22 cellular contexts compared by ENCODE assay signal in genomic region chr6:85362652-85363310, GRCh38.
DNase-seq lines count a peak whose midpoint lies in the region; ATAC-seq and TF ChIP-seq lines count a peak whose summit lies in the region.
"Had no signal": no experiment of that assay in that cellular context is flagged by ENCODE, and none has a peak within 500 bp of the region (broad histone marks: within the 10 kb centered on the region; RNA-seq: fewer than 3 reads in every experiment).

No MANE protein-coding gene starts in this region.

- in situ Hi-C loops in astrocyte of the spinal cord (cut with HindIII; ENCODE audit: low sequenced_read_pairs), result no loop called here

- no peak overlapping the region for H3K4me3 ChIP-seq in AG09309 (ENCODE audit: control insufficient read depth, low read depth, low read length)
- no peak overlapping the region for H3K4me3 ChIP-seq in astrocyte of the spinal cord (ENCODE audit: low read depth, low read length)
- H3K4me3 ChIP-seq in foreskin fibroblast (ENCODE audit: low read depth in 1 of 2, low read length in 2 of 2), result no peak overlapping the region
- H3K4me3 ChIP-seq in colonic mucosa, result no peak overlapping the region
- H3K4me3 ChIP-seq: suprapubic skin had no signal

- no peak for ATAC-seq in activated CD8-positive, alpha-beta memory T cell treated with anti-CD3 and anti-CD28 coated beads, Interleukin-2, amount 10 ng/mL, durations not matched to agents 7 days and 5 days
- ATAC-seq: activated T-cell treated with anti-CD3 and anti-CD28 coated beads, Interleukin-2, amount 50 U/mL, for 4 hours; right cardiac atrium had no signal

- H3K9me3 ChIP-seq in colonic mucosa, result no peaks in the 10 kb centered on the region
- H3K9me3 ChIP-seq: suprapubic skin had no signal

- no peak for TF ChIP-seq CTCF in AG09309 (IDR thresholded peaks at IDR 0.05; ENCODE audit: control insufficient read depth, insufficient read depth, low read depth, low read length, missing control alignments)
- TF ChIP-seq CTCF in HFFc6 (IDR thresholded peaks at IDR 0.05), result no peak
- no peak for TF ChIP-seq CTCF in astrocyte of the spinal cord (IDR thresholded peaks at IDR 0.05; ENCODE audit: low read depth, low read length)
- TF ChIP-seq CTCF in foreskin fibroblast (IDR thresholded peaks at IDR 0.05; ENCODE audit: low read depth, low read length), result no peak
- no peak for TF ChIP-seq CTCF in colonic mucosa (IDR thresholded peaks at IDR 0.05)

- CTCF ChIA-PET in activated CD8-positive, alpha-beta memory T cell treated with anti-CD3 and anti-CD28 coated beads, Interleukin-2, amount 10 ng/mL, durations not matched to agents 7 days and 5 days (lab: Charles Lee), result interaction anchor here (1.1 to 1.8 kb wide), 2 partner anchors 20 to 99 kb away, joined by 3 to 6 read pairs; no protein-coding TSS in a partner anchor

- no peaks in the 10 kb centered on the region for H3K36me3 ChIP-seq in colonic mucosa
- H3K36me3 ChIP-seq: suprapubic skin had no signal

- no peaks in the 10 kb centered on the region for H3K4me1 ChIP-seq in colonic mucosa

- DNase-seq in AG09309 (ENCODE audit: low read depth) (peak; percentile 11), HFFc6 (no peak), astrocyte of the spinal cord (ENCODE audit: low read depth, low spot score) (peak; percentile 55), foreskin fibroblast (peak; percentile 37 to 68), colonic mucosa (no peak), GM19240 (ENCODE audit: insufficient read length, low spot score) (no peak), GOT3 (lab: John Stamatoyannopoulos, UW) (no peak)
- no peak for DNase-seq in activated CD8-positive, alpha-beta memory T cell treated with anti-CD3 and anti-CD28 coated beads, Interleukin-2, amount 10 ng/mL, durations not matched to agents 7 days and 5 days
- DNase-seq: activated CD4-positive, CD25-positive, alpha-beta regulatory T cell; activated naive CD4-positive, alpha-beta T cell treated with anti-CD3 and anti-CD28 coated beads, Interleukin-2, amount 10 ng/mL, durations not matched to agents 7 days and 5 days; activated T-cell treated with anti-CD3 and anti-CD28 coated beads, Interleukin-2, amount 50 U/mL, for 4 hours; aorta; CD4-positive, alpha-beta T cell; endodermal cell; GF-D8; NCI-H2081 treated with DMSO at 0.1 percent for 48 hours; NCI-H446 treated with DMSO at 0.1 percent for 48 hours; right cardiac atrium; T1000 had no signal

- intact Hi-C loops in colonic mucosa (cut with DNase I), result no loop called here

- H3K27me3 Mint-ChIP-seq in HFFc6 (ENCODE audit: insufficient read depth), result no peaks in the 10 kb centered on the region; the same call in 1 of the 2 replicates
- peaks cover 1% of the 10 kb centered on the region for H3K27me3 Mint-ChIP-seq in activated CD8-positive, alpha-beta memory T cell treated with anti-CD3 and anti-CD28 coated beads, Interleukin-2, amount 10 ng/mL, durations not matched to agents 7 days and 5 days

- H3K4me1 Mint-ChIP-seq in HFFc6 (ENCODE audit: low read depth), result peaks cover 64% of the 10 kb centered on the region
- H3K4me1 Mint-ChIP-seq in activated CD8-positive, alpha-beta memory T cell treated with anti-CD3 and anti-CD28 coated beads, Interleukin-2, amount 10 ng/mL, durations not matched to agents 7 days and 5 days, result peaks cover 12% of the 10 kb centered on the region
- H3K4me1 Mint-ChIP-seq: activated naive CD4-positive, alpha-beta T cell treated with anti-CD3 and anti-CD28 coated beads, Interleukin-2, amount 10 ng/mL, durations not matched to agents 7 days and 5 days; endodermal cell had no signal

- peaks cover 16% of the 10 kb centered on the region for H3K9me3 Mint-ChIP-seq in HFFc6
- no peaks in the 10 kb centered on the region for H3K9me3 Mint-ChIP-seq in activated CD8-positive, alpha-beta memory T cell treated with anti-CD3 and anti-CD28 coated beads, Interleukin-2, amount 10 ng/mL, durations not matched to agents 7 days and 5 days (ENCODE audit: low read depth)
- H3K9me3 Mint-ChIP-seq: activated naive CD4-positive, alpha-beta T cell treated with anti-CD3 and anti-CD28 coated beads, Interleukin-2, amount 10 ng/mL, durations not matched to agents 7 days and 5 days; activated T-cell treated with anti-CD3 and anti-CD28 coated beads, Interleukin-2, amount 50 U/mL, for 4 hours; CD4-positive, alpha-beta T cell; endodermal cell had no signal

- no peak overlapping the region for H3K9ac ChIP-seq in colonic mucosa (ENCODE audit: low read depth in 2 of 2, low read length in 2 of 2)
- H3K9ac ChIP-seq: KMS-11 had no signal

- no peaks in the 10 kb centered on the region for H3K27me3 ChIP-seq in colonic mucosa
- H3K27me3 ChIP-seq: suprapubic skin had no signal

- no peak overlapping the region for H3K27ac ChIP-seq in colonic mucosa
- H3K27ac ChIP-seq: KMS-11, RWPE1, suprapubic skin had no signal

- H3K4me3 Mint-ChIP-seq in HFFc6, result no peak overlapping the region
- no peak overlapping the region for H3K4me3 Mint-ChIP-seq in activated CD8-positive, alpha-beta memory T cell treated with anti-CD3 and anti-CD28 coated beads, Interleukin-2, amount 10 ng/mL, durations not matched to agents 7 days and 5 days
- H3K4me3 Mint-ChIP-seq: activated naive CD4-positive, alpha-beta T cell treated with anti-CD3 and anti-CD28 coated beads, Interleukin-2, amount 10 ng/mL, durations not matched to agents 7 days and 5 days; activated T-cell treated with anti-CD3 and anti-CD28 coated beads, Interleukin-2, amount 50 U/mL, for 4 hours; CD4-positive, alpha-beta T cell; endodermal cell had no signal

- peak overlapping the region; percentile 96 for H3K27ac Mint-ChIP-seq in HFFc6
- no peak overlapping the region for H3K27ac Mint-ChIP-seq in activated CD8-positive, alpha-beta memory T cell treated with anti-CD3 and anti-CD28 coated beads, Interleukin-2, amount 10 ng/mL, durations not matched to agents 7 days and 5 days
- H3K27ac Mint-ChIP-seq: activated naive CD4-positive, alpha-beta T cell treated with anti-CD3 and anti-CD28 coated beads, Interleukin-2, amount 10 ng/mL, durations not matched to agents 7 days and 5 days; CD4-positive, alpha-beta T cell; endodermal cell had no signal

- H3K36me3 Mint-ChIP-seq in HFFc6 (ENCODE audit: low read depth), result peaks cover 8% of the 10 kb centered on the region
- H3K36me3 Mint-ChIP-seq in activated CD8-positive, alpha-beta memory T cell treated with anti-CD3 and anti-CD28 coated beads, Interleukin-2, amount 10 ng/mL, durations not matched to agents 7 days and 5 days, result no peaks in the 10 kb centered on the region
- H3K36me3 Mint-ChIP-seq: activated naive CD4-positive, alpha-beta T cell treated with anti-CD3 and anti-CD28 coated beads, Interleukin-2, amount 10 ng/mL, durations not matched to agents 7 days and 5 days had no signal

Comparison
In these comparisons a context has a peak if more than half of its experiments do, and no peak if none do; other contexts are left out.
1. DNase-seq: peak in AG09309 (single experiment), astrocyte of the spinal cord (single experiment) and foreskin fibroblast (2 of 2); none in HFFc6 (single experiment), colonic mucosa (single experiment), activated CD8-positive, alpha-beta memory T cell treated with anti-CD3 and anti-CD28 coated beads, Interleukin-2, amount 10 ng/mL, durations not matched to agents 7 days and 5 days (single experiment), GM19240 (single experiment) and GOT3 (single experiment).